ENCODE assay signal across 1 cellular context in the genomic region with DNA sequence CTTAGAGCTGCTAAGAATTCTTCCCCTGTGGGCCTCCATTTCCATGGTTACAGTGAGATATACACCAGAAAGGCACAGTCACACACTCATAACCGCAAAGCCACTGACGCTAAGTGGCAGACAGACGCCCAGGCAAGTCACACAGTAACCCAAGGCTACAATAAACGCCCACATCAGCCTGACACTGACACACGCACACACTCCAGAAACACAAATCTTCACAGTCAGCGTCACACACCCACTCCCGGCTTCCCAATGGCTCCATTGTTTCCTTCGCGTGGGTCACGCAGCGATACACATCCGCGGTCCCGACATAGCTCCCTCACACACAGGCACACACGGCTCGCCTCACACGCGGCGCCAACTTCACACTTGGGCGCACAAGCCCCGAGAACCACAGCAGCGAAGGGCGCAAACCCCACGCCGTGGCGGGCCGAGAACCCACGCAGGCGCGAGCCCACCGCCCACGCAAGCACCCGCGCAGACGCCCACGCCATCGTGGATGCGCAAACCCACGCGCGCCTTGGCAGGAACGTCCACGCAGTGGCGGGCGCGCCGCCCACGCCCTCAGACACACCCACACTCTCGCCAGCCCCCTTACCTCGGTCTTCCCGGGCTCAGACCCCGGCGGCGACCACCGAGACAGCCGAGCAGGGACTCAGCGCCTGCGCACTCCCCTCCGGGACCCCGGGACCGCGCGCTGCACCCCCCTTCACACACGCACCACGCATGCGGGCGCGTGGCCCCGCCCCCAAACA.
TF ChIP-seq lines count a peak whose summit lies in the region.

A gene (minus strand): TSS at position 675 of the 758 bp plus-strand sequence. CDS start 14,975 bp downstream, outside the sequence.

TF ChIP-seq in liver, 16 proteins besides CTCF, POLR2A, EP300 and RAD21:
- TF ChIP-seq, protein P1, sequence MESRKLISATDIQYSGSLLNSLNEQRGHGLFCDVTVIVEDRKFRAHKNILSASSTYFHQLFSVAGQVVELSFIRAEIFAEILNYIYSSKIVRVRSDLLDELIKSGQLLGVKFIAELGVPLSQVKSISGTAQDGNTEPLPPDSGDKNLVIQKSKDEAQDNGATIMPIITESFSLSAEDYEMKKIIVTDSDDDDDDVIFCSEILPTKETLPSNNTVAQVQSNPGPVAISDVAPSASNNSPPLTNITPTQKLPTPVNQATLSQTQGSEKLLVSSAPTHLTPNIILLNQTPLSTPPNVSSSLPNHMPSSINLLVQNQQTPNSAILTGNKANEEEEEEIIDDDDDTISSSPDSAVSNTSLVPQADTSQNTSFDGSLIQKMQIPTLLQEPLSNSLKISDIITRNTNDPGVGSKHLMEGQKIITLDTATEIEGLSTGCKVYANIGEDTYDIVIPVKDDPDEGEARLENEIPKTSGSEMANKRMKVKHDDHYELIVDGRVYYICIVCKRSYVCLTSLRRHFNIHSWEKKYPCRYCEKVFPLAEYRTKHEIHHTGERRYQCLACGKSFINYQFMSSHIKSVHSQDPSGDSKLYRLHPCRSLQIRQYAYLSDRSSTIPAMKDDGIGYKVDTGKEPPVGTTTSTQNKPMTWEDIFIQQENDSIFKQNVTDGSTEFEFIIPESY (IDR thresholded peaks at IDR 0.05): no peak
- TF ChIP-seq RXRA (IDR thresholded peaks at IDR 0.05) (no peak), EGR1 (IDR thresholded peaks at IDR 0.05; ENCODE audit: low read depth in 2 of 2) (no peak), NR2F2 (IDR thresholded peaks at IDR 0.05) (no peak), SP1 (IDR thresholded peaks at IDR 0.05) (no peak), FOXA2 (IDR thresholded peaks at IDR 0.05) (no peak), HNF4A (conservative IDR thresholded peaks at IDR 0.05) (no peak), GABPA (IDR thresholded peaks at IDR 0.05 in 1 of 2, conservative IDR thresholded peaks at IDR 0.05 in 1 of 2) (no peak), TAF1 (conservative IDR thresholded peaks at IDR 0.05) (no peak)
- TF ChIP-seq, protein P2, sequence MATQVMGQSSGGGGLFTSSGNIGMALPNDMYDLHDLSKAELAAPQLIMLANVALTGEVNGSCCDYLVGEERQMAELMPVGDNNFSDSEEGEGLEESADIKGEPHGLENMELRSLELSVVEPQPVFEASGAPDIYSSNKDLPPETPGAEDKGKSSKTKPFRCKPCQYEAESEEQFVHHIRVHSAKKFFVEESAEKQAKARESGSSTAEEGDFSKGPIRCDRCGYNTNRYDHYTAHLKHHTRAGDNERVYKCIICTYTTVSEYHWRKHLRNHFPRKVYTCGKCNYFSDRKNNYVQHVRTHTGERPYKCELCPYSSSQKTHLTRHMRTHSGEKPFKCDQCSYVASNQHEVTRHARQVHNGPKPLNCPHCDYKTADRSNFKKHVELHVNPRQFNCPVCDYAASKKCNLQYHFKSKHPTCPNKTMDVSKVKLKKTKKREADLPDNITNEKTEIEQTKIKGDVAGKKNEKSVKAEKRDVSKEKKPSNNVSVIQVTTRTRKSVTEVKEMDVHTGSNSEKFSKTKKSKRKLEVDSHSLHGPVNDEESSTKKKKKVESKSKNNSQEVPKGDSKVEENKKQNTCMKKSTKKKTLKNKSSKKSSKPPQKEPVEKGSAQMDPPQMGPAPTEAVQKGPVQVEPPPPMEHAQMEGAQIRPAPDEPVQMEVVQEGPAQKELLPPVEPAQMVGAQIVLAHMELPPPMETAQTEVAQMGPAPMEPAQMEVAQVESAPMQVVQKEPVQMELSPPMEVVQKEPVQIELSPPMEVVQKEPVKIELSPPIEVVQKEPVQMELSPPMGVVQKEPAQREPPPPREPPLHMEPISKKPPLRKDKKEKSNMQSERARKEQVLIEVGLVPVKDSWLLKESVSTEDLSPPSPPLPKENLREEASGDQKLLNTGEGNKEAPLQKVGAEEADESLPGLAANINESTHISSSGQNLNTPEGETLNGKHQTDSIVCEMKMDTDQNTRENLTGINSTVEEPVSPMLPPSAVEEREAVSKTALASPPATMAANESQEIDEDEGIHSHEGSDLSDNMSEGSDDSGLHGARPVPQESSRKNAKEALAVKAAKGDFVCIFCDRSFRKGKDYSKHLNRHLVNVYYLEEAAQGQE (IDR thresholded peaks at IDR 0.05): no peak
